In genomic region chr12:108664338-108665258, GRCh38 we compare ENCODE assay signal across 7 cellular contexts. TPM values are rescaled to one million over a fixed set of nuclear protein-coding genes. Genes with fewer than 3 reads are reported as not detected.
DNase-seq lines count a peak whose midpoint lies in the region; ATAC-seq and TF ChIP-seq lines count a peak whose summit lies in the region.

No MANE protein-coding gene starts in this region.

- ATAC-seq in HG02870 (IDR thresholded peaks at IDR 0.05; ENCODE audit: unreplicated experiment) (peak; percentile 74), gastrocnemius medialis (peak; percentile 86 to 97)

- H3K4me3 ChIP-seq in astrocyte of the cerebellum (ENCODE audit: low read depth, low read length) (no peak overlapping the region), hepatocyte (no peak overlapping the region), gastrocnemius medialis (peak overlapping the region in 1 of 4 donors; percentile 12)

- H3K27me3 ChIP-seq in hepatocyte, result no peaks in the 10 kb centered on the region
- H3K27me3 ChIP-seq in gastrocnemius medialis, result no peaks in the 10 kb centered on the region

- H2AFZ ChIP-seq in hepatocyte, result no peak overlapping the region

- intact Hi-C loops in gastrocnemius medialis (cut with DNase I; ENCODE audit: low total_unique reads), result loop anchor here (1.0 to 5.0 kb wide), 3 partner anchors 67 to 288 kb away; partner anchors contain the start of gene CORO1C

- DNase-seq in NCI-H146 treated with DMSO at 0.1 percent for 48 hours (lab: John Stamatoyannopoulos, UW; ENCODE audit: unreplicated experiment) (peak; percentile 68), T-helper 22 cell (ENCODE audit: low read depth) (peak; percentile 54), astrocyte of the cerebellum (ENCODE audit: low read depth) (peak; percentile 95), hepatocyte (ENCODE audit: low spot score) (peak; percentile 91), gastrocnemius medialis (peak; percentile 84 to 92)

- TF ChIP-seq POLR2A in GM15510 (IDR thresholded peaks at IDR 0.05; ENCODE audit: borderline replicate concordance, extremely low read depth, insufficient read length), result peak; percentile 8
- TF ChIP-seq POLR2A in gastrocnemius medialis (IDR thresholded peaks at IDR 0.05), result no peak

- no peaks in the 10 kb centered on the region for H3K9me2 ChIP-seq in hepatocyte (replicated peaks; ENCODE audit: insufficient read depth)

- 18% methylated on average over 5 of the region's 5 CpGs for WGBS in hepatocyte (ENCODE audit: low lambda C conversion rate, missing lambda C conversion rate)

- in situ Hi-C loops in astrocyte of the cerebellum (cut with HindIII; ENCODE audit: low sequenced_read_pairs) (loop anchor here (5.0 to 25.0 kb wide), 3 partner anchors 60 to 173 kb away; partner anchors contain the start of genes ISCU and SART3), gastrocnemius medialis (cut with MboI; ENCODE audit: low sequenced_read_pairs in 4 of 4) (loop anchor here (5.0 to 25.0 kb wide), 5 partner anchors 60 to 423 kb away; partner anchors contain the start of genes ALKBH2 (in 1 of the 4), SSH1 (in 1 of the 4) and UNG (in 1 of the 4))

- H3K4me2 ChIP-seq in hepatocyte, result peak overlapping the region; percentile 23

- TF ChIP-seq CTCF in astrocyte of the cerebellum (IDR thresholded peaks at IDR 0.05; ENCODE audit: low read depth, low read length, missing control alignments) (peak; percentile 96), hepatocyte (IDR thresholded peaks at IDR 0.05; ENCODE audit: poor library complexity) (peak; percentile 95), gastrocnemius medialis (IDR thresholded peaks at IDR 0.05 in 4 of 5, conservative IDR thresholded peaks at IDR 0.05 in 1 of 5) (peak; percentile 93 to 98 (median 95))

- peaks cover 5% of the 10 kb centered on the region for H4K20me1 ChIP-seq in hepatocyte (ENCODE audit: insufficient read depth, poor library complexity, severe bottlenecking)

- H3K36me3 ChIP-seq in hepatocyte (replicated peaks; ENCODE audit: insufficient read depth, low read depth) (no peaks in the 10 kb centered on the region), gastrocnemius medialis (peaks cover 0 to 6% of the 10 kb centered on the region in 2 donors)

- no peaks in the 10 kb centered on the region for H3K9me3 ChIP-seq in hepatocyte (ENCODE audit: low read depth)
- no peaks in the 10 kb centered on the region for H3K9me3 ChIP-seq in gastrocnemius medialis

- peaks cover 78% of the 10 kb centered on the region for H3K79me2 ChIP-seq in hepatocyte

- H3K27ac ChIP-seq in hepatocyte, result peak overlapping the region; percentile 71
- peak overlapping the region; percentile 79 to 84 (median 84) for H3K27ac ChIP-seq in gastrocnemius medialis

- H3K4me1 ChIP-seq in hepatocyte (ENCODE audit: insufficient read depth) (peaks cover 11% of the 10 kb centered on the region), gastrocnemius medialis (peaks cover 51 to 57% of the 10 kb centered on the region in 2 donors)

RNA-seq across cellular contexts. Expression of gene SELPLG, which starts 30.9 kb away (rescaled TPM):
- total RNA-seq in hepatocyte, result 0.37 and 0.72 TPM in 2 replicates
- polyA plus RNA-seq in hepatocyte, result 1.5 and 1.8 TPM in 2 replicates
- 1 to 10 TPM in 3 of 4 donors, under 1 TPM in 1; 0.19 to 5.0 (median 2.6) TPM for total RNA-seq in gastrocnemius medialis
